In the genomic region with DNA sequence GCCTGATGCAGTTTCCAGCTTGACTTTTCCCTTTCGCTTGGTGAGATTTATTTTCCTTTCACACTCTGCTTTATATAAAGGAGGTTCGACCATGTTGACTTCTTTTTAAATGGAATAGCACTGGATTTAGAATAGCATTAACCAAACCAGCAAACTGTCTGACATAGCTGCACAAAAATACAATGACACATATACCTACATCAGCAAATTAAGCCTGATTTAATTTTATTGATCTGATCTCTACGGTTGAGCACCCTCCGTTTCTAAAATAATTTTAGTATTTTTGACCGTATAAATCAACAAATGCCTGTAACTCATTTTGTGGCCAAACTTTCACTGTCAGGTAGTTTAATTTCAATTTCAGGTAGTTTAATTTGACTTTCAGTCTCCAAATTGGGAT, we compare ENCODE assay signal across 31 cellular contexts.
"Had no signal": no experiment of that assay in that cellular context is flagged by ENCODE, and none has a peak within 500 bp of the region (broad histone marks: within the 10 kb centered on the region; RNA-seq: fewer than 3 reads in every experiment).

No MANE protein-coding gene starts in this region.

- H3K4me3 ChIP-seq: body of pancreas, breast epithelium had no signal

- H3K36me3 ChIP-seq: brain microvascular endothelial cell, breast epithelium had no signal

- ATAC-seq: activated CD8-positive, alpha-beta T cell treated with anti-CD3 and anti-CD28 coated beads for 36 hours; activated naive CD8-positive, alpha-beta T cell treated with anti-CD3 and anti-CD28 coated beads, Interleukin-2, amount 50 U/mL, for 24 hours; activated T-cell treated with anti-CD3 and anti-CD28 coated beads, Interleukin-2, amount 50 U/mL, for 4 hours; activated T-cell treated with anti-CD3 and anti-CD28 coated beads, Interleukin-2, amount 50 U/mL, for 72 hours; activated T-helper 17 cell treated with anti-CD3 and anti-CD28 coated beads, Interleukin-2, amount 50 U/mL, for 72 hours; body of pancreas had no signal

- H3K27me3 ChIP-seq: body of pancreas, brain microvascular endothelial cell, breast epithelium had no signal

- H3K27ac ChIP-seq: body of pancreas, brain microvascular endothelial cell, breast epithelium, VCaP had no signal

- H3K4me1 ChIP-seq: body of pancreas, breast epithelium had no signal

- FAIRE-seq: astrocyte, TTC549 had no signal

- DNase-seq: activated B cell treated with CpG ODN at 0.5 μM for 24 hours; activated CD4-positive, alpha-beta memory T cell treated with anti-CD3 and anti-CD28 coated beads for 36 hours; activated CD4-positive, alpha-beta T cell treated with anti-CD3 and anti-CD28 coated beads for 4 hours; activated CD4-positive, alpha-beta T cell treated with anti-CD3 and anti-CD28 coated beads, Interleukin-2, amount 10 ng/mL, durations not matched to agents 24 days and 14 days; activated CD4-positive, alpha-beta T cell treated with anti-CD3 and anti-CD28 coated beads, Interleukin-2, amount 50 U/mL, for 1 hour; activated CD4-positive, alpha-beta T cell treated with anti-CD3 and anti-CD28 coated beads, Interleukin-2, amount 50 U/mL, for 4 hours; activated CD4-positive, CD25-positive, alpha-beta regulatory T cell treated with anti-CD3 and anti-CD28 coated beads, Interleukin-2, amount 50 U/mL, for 72 hours; activated CD8-positive, alpha-beta memory T cell treated with anti-CD3 and anti-CD28 coated beads, Interleukin-2, amount 50 U/mL, for 4 hours; activated CD8-positive, alpha-beta T cell treated with anti-CD3 and anti-CD28 coated beads for 36 hours; activated effector memory CD4-positive, alpha-beta T cell treated with anti-CD3 and anti-CD28 coated beads, Interleukin-2, amount 50 U/mL, for 16 hours; activated gamma-delta T cell treated with Interleukin-2 at 50 U/mL for 16 hours; activated naive CD4-positive, alpha-beta T cell; activated naive CD4-positive, alpha-beta T cell treated with anti-CD3 and anti-CD28 coated beads, Interleukin-2, amount 10 ng/mL, durations not matched to agents 7 days and 5 days; activated naive CD8-positive, alpha-beta T cell treated with anti-CD3 and anti-CD28 coated beads, Interleukin-2, amount 10 ng/mL, durations not matched to agents 7 days and 5 days; activated naive CD8-positive, alpha-beta T cell treated with anti-CD3 and anti-CD28 coated beads, Interleukin-2, amount 50 U/mL, for 24 hours; activated T-cell treated with anti-CD3 and anti-CD28 coated beads for 4 hours; activated T-cell treated with anti-CD3 and anti-CD28 coated beads, Interleukin-2, amount 50 U/mL, for 1 hour; activated T-cell treated with anti-CD3 and anti-CD28 coated beads, Interleukin-2, amount 50 U/mL, for 4 hours; activated T-cell treated with anti-CD3 and anti-CD28 coated beads, Interleukin-2, amount 50 U/mL, for 72 hours; aorta; body of pancreas; brain microvascular endothelial cell; central memory CD4-positive, alpha-beta T cell; T-helper 1 cell; T-helper 2 cell; T-helper 9 cell had no signal
